ENCODE assay signal across 29 cellular contexts in genomic region chr20:58822175-58822574, GRCh38. TPM values are rescaled to one million over a fixed set of nuclear protein-coding genes. Genes with fewer than 3 reads are reported as not detected.
DNase-seq lines count a peak whose midpoint lies in the region; ATAC-seq and TF ChIP-seq lines count a peak whose summit lies in the region.
"Had no signal": no experiment of that assay in that cellular context is flagged by ENCODE, and none has a peak within 500 bp of the region (broad histone marks: within the 10 kb centered on the region; RNA-seq: fewer than 3 reads in every experiment).

No MANE protein-coding gene starts in this region.

- no peak overlapping the region for H3K4me2 ChIP-seq in H9 (ENCODE audit: insufficient read depth, insufficient read length, low read length)

- no peak overlapping the region for H3K18ac ChIP-seq in H9 (ENCODE audit: insufficient read length, low read depth, low read length)

- H2BK5ac ChIP-seq in H9 (ENCODE audit: insufficient read length, low read length): no peak overlapping the region

- DNase-seq in DMS53 (lab: John Stamatoyannopoulos, UW) (peak; percentile 15), DMS53 treated with DMSO at 0.1 percent for 48 hours (lab: John Stamatoyannopoulos, UW; ENCODE audit: unreplicated experiment) (no peak), H9 (no peak), UCSD-AML1 (lab: John Stamatoyannopoulos, UW; ENCODE audit: unreplicated experiment) (peak; percentile 22), myocyte (ENCODE audit: low read depth) (peak; percentile 95), EL (no peak), COR-L47 (lab: John Stamatoyannopoulos, UW) (no peak)
- DNase-seq: activated B cell treated with CpG ODN at 0.5 μM for 24 hours; activated CD4-positive, alpha-beta T cell treated with anti-CD3 and anti-CD28 coated beads, Interleukin-2, amount 50 U/mL, for 4 hours; activated naive CD4-positive, alpha-beta T cell treated with anti-CD3 and anti-CD28 coated beads, Interleukin-2, amount 50 U/mL, for 16 hours; amygdala; CD4-positive, CD25-positive, alpha-beta regulatory T cell; cortex of kidney; HCEC 1CT; hippocampal formation; MG63; mucosa of descending colon; NCI-H1417 treated with DMSO at 0.1 percent for 48 hours; NCI-H2107; NCI-H510A treated with DMSO at 0.1 percent for 48 hours; transverse colon had no signal

- ATAC-seq in GM21576 (IDR thresholded peaks at IDR 0.05; ENCODE audit: unreplicated experiment): no peak
- ATAC-seq: mucosa of descending colon had no signal

- H3K79me1 ChIP-seq in H9 (ENCODE audit: insufficient read depth, low read depth, low read length, poor library complexity, severe bottlenecking): peaks cover 2% of the 10 kb centered on the region

- peaks cover 4% of the 10 kb centered on the region for H3K27me3 Mint-ChIP-seq in H9 (ENCODE audit: low read depth)
- H3K27me3 Mint-ChIP-seq: activated B cell treated with CpG ODN at 0.5 μM for 24 hours had no signal

- no peak overlapping the region for H3K4ac ChIP-seq in H9 (ENCODE audit: low read depth, low read length)

- H3K9me3 Mint-ChIP-seq in H9: peaks cover 0 to 10% of the 10 kb centered on the region in 2 experiments; a peak in 3 of 5 replicates
- H3K9me3 Mint-ChIP-seq: activated B cell treated with CpG ODN at 0.5 μM for 24 hours, neural crest cell had no signal

- H3K9me3 ChIP-seq in H9 (ENCODE audit: control insufficient read depth, low read depth, low read length): no peaks in the 10 kb centered on the region
- H3K9me3 ChIP-seq: breast epithelium, esophagus muscularis mucosa, MG63, mucosa of descending colon, transverse colon had no signal

- WGBS in H9 (ENCODE audit: extremely low coverage, insufficient read length, low lambda C conversion rate): no CpG with 5 or more reads among the region's 9 CpGs

- H2AFZ ChIP-seq in H9 (ENCODE audit: low read length): no peak overlapping the region

- no peak overlapping the region for H3K56ac ChIP-seq in H9 (ENCODE audit: insufficient read length, low read depth, low read length)

- H3K36me3 Mint-ChIP-seq in H9 (ENCODE audit: insufficient read depth in 1 of 3, low read depth in 3 of 3): peaks cover 49 to 63% (median 61%) of the 10 kb centered on the region in 3 experiments

- peak; percentile 58 for TF ChIP-seq CTCF in H9 (conservative IDR thresholded peaks at IDR 0.05)

- H3K79me2 ChIP-seq in H9 (ENCODE audit: insufficient read depth, low read length): no peaks in the 10 kb centered on the region; the same call in 1 of the 2 replicates

- no peaks in the 10 kb centered on the region for H3K4me1 ChIP-seq in H9 (ENCODE audit: insufficient read depth, low read length)
- H3K4me1 ChIP-seq: breast epithelium, esophagus muscularis mucosa, transverse colon had no signal

- H2AK5ac ChIP-seq in H9 (ENCODE audit: insufficient read length, low read length): no peak overlapping the region

- no peak overlapping the region for H2BK20ac ChIP-seq in H9 (ENCODE audit: low read depth, low read length, poor library complexity, severe bottlenecking)

- H3K27ac ChIP-seq in H9 (ENCODE audit: insufficient read length, low read depth, low read length): no peak overlapping the region
- H3K27ac ChIP-seq: 22Rv1, breast epithelium, esophagus muscularis mucosa, RWPE1, transverse colon had no signal

- no peaks in the 10 kb centered on the region for H4K20me1 ChIP-seq in H9 (ENCODE audit: control insufficient read depth, insufficient read depth, insufficient read length)

- no peak overlapping the region for H3K14ac ChIP-seq in H9 (ENCODE audit: insufficient read depth, low read length)

- H4K5ac ChIP-seq in H9 (ENCODE audit: insufficient read length, low read depth, low read length): no peak overlapping the region

- no peak overlapping the region for H4K8ac ChIP-seq in H9 (replicated peaks; ENCODE audit: insufficient read length, low read depth, low read length)

- peaks cover 3 to 4% of the 10 kb centered on the region in 2 experiments; a peak in 2 of 4 replicates for H3K4me1 Mint-ChIP-seq in H9
- H3K4me1 Mint-ChIP-seq: activated B cell treated with CpG ODN at 0.5 μM for 24 hours; CD4-positive, CD25-positive, alpha-beta regulatory T cell; neural crest cell had no signal

- H3T11ph ChIP-seq in H9 (ENCODE audit: low read length): no peak overlapping the region

- H3K9ac ChIP-seq in H9 (ENCODE audit: extremely low read depth, insufficient read length, low read length): no peak overlapping the region

- no peak overlapping the region for H2BK12ac ChIP-seq in H9 (ENCODE audit: insufficient read length, low read depth, low read length)

- H3K23me2 ChIP-seq in H9 (ENCODE audit: insufficient read length, low read depth, low read length, poor library complexity, severe bottlenecking): no peaks in the 10 kb centered on the region

- H3K27me3 ChIP-seq in H9 (ENCODE audit: insufficient read depth, low read length): no peaks in the 10 kb centered on the region
- H3K27me3 ChIP-seq: breast epithelium, esophagus muscularis mucosa, MG63, transverse colon had no signal

- H2BK120ac ChIP-seq in H9 (ENCODE audit: low read depth, low read length, poor library complexity, severe bottlenecking): no peak overlapping the region

- no peak overlapping the region for H2BK15ac ChIP-seq in H9 (ENCODE audit: low read depth, low read length)

- no peak overlapping the region for H3K27ac Mint-ChIP-seq in H9
- H3K27ac Mint-ChIP-seq: activated B cell treated with CpG ODN at 0.5 μM for 24 hours; activated T-helper 1 cell treated with anti-CD3 and anti-CD28 coated beads, Interleukin-12 subunit alpha, Interleukin-12 subunit beta, Interleukin-2, Interleukin-4 antibody, amounts not matched to agents 30 ng/mL and 10 ng/mL and 1 ng/mL, durations not matched to agents 14 hours and 24 hours and 36 hours; CD4-positive, CD25-positive, alpha-beta regulatory T cell had no signal

- H4K91ac ChIP-seq in H9 (ENCODE audit: insufficient read length, low read depth, low read length): no peak overlapping the region

- H3K4me3 Mint-ChIP-seq in H9: no peak overlapping the region
- H3K4me3 Mint-ChIP-seq: activated B cell treated with CpG ODN at 0.5 μM for 24 hours; activated T-helper 1 cell treated with anti-CD3 and anti-CD28 coated beads, Interleukin-12 subunit alpha, Interleukin-12 subunit beta, Interleukin-2, Interleukin-4 antibody, amounts not matched to agents 30 ng/mL and 10 ng/mL and 1 ng/mL, durations not matched to agents 14 hours and 24 hours and 36 hours; CD4-positive, CD25-positive, alpha-beta regulatory T cell; neural crest cell had no signal

- no peak overlapping the region for H3K23ac ChIP-seq in H9 (ENCODE audit: insufficient read length, low read depth, low read length)

RNA-seq across cellular contexts. Expression of gene GNAS-AS1, which starts 28.5 kb away (rescaled TPM):
- total RNA-seq in H9 (2021): 8.6 and 11.3 TPM in 2 replicates
- total RNA-seq in myocyte: not detected in 2 replicates
- not detected for polyA plus RNA-seq in myocyte (2012)
- total RNA-seq: G401 had no signal
- polyA plus RNA-seq: CD4-positive, CD25-positive, alpha-beta regulatory T cell had no signal

RNA-seq across cellular contexts. Expression of gene GNAS, which starts 30.3 kb away (rescaled TPM):
- 918 and 920 TPM in 2 replicates for total RNA-seq in H9 (2021)
- 684 and 714 TPM in 2 replicates for total RNA-seq in myocyte
- 1,372 TPM for polyA plus RNA-seq in myocyte (2012)

Comparison
In these comparisons a context has a peak if more than half of its experiments do, and no peak if none do; other contexts are left out.
1. DNase-seq: peak in DMS53 (single experiment), UCSD-AML1 (single experiment) and myocyte (single experiment); none in DMS53 treated with DMSO at 0.1 percent for 48 hours (single experiment), H9 (single experiment), EL (single experiment) and COR-L47 (single experiment).